Comparison of ENCODE assay signal across 28 cellular contexts in genomic region chr13:62702502-62702901, GRCh38.
DNase-seq lines count a peak whose midpoint lies in the region; ATAC-seq and TF ChIP-seq lines count a peak whose summit lies in the region.
"Had no signal": no experiment of that assay in that cellular context is flagged by ENCODE, and none has a peak within 500 bp of the region (broad histone marks: within the 10 kb centered on the region; RNA-seq: fewer than 3 reads in every experiment).

No MANE protein-coding gene starts in this region.

- H3K4me3 ChIP-seq in lower lobe of right lung: no peak overlapping the region
- H3K4me3 ChIP-seq: A549, coronary artery, HAP-1, K562, lung, thoracic aorta, vagina had no signal

- H3K36me3 Mint-ChIP-seq in natural killer cell (no peaks in the 10 kb centered on the region), CD14-positive monocyte (no peaks in the 10 kb centered on the region)
- H3K36me3 Mint-ChIP-seq: activated naive CD8-positive, alpha-beta T cell had no signal

- intact Hi-C loops in lower lobe of right lung (cut with DNase I) (no loop called here), natural killer cell (cut with micrococcal nuclease) (no loop called here), CD14-positive monocyte (cut with micrococcal nuclease) (no loop called here)

- H3K27ac Mint-ChIP-seq in natural killer cell: no peak overlapping the region
- H3K27ac Mint-ChIP-seq in CD14-positive monocyte: no peak overlapping the region
- H3K27ac Mint-ChIP-seq: activated naive CD8-positive, alpha-beta T cell; B cell; nephron had no signal

- H3K27me3 Mint-ChIP-seq in natural killer cell (ENCODE audit: low read depth in 2 of 2) (no peaks in the 10 kb centered on the region), CD14-positive monocyte (ENCODE audit: low read depth in 3 of 3) (peaks cover 0 to 1% (median 0%) of the 10 kb centered on the region in 3 donors)
- H3K27me3 Mint-ChIP-seq: activated naive CD8-positive, alpha-beta T cell; B cell had no signal

- H3K9me3 ChIP-seq in lower lobe of right lung: no peaks in the 10 kb centered on the region
- H3K9me3 ChIP-seq: A549, HAP-1, thoracic aorta, vagina had no signal

- DNase-seq in NCI-H82 (lab: John Stamatoyannopoulos, UW): peak; percentile 39
- DNase-seq in NCI-H82 treated with DMSO at 0.1 percent for 48 hours (lab: John Stamatoyannopoulos, UW; ENCODE audit: unreplicated experiment): no peak
- peak; percentile 84 for DNase-seq in NCI-H146 (lab: John Stamatoyannopoulos, UW)
- DNase-seq in NCI-H526 treated with DMSO at 0.1 percent for 48 hours (lab: John Stamatoyannopoulos, UW): peak; percentile 19
- DNase-seq in lower lobe of right lung: no peak
- DNase-seq in natural killer cell: no peak
- no peak for DNase-seq in AG08395 (ENCODE audit: low spot score)
- no peak for DNase-seq in CD14-positive monocyte (ENCODE audit: low spot score)
- DNase-seq: activated CD4-positive, alpha-beta T cell treated with anti-CD3 and anti-CD28 coated beads for 48 hours; activated CD8-positive, alpha-beta memory T cell treated with anti-CD3 and anti-CD28 coated beads for 24 hours; activated effector memory CD4-positive, alpha-beta T cell treated with Interleukin-2 at 50 U/mL for 16 hours; aorta; effector memory CD4-positive, alpha-beta T cell; head of caudate nucleus; NCI-H187; stimulated activated naive CD4-positive, alpha-beta T cell treated with Interleukin-2 at 50 U/mL for 16 hours; WERI-Rb-1 had no signal

- H3K36me3 ChIP-seq in lower lobe of right lung: no peaks in the 10 kb centered on the region
- H3K36me3 ChIP-seq: HAP-1, thoracic aorta, vagina, WERI-Rb-1 had no signal

- no peaks in the 10 kb centered on the region for H3K4me1 ChIP-seq in lower lobe of right lung
- H3K4me1 ChIP-seq: A549, HAP-1, vagina had no signal

- no peaks in the 10 kb centered on the region for H3K27me3 ChIP-seq in lower lobe of right lung (ENCODE audit: low read depth)
- H3K27me3 ChIP-seq: vagina had no signal

- ATAC-seq in lower lobe of right lung (no peak), natural killer cell (no peak)
- ATAC-seq: A549, K562 had no signal

- no peak overlapping the region for H3K4me3 Mint-ChIP-seq in natural killer cell
- no peak overlapping the region for H3K4me3 Mint-ChIP-seq in CD14-positive monocyte
- H3K4me3 Mint-ChIP-seq: activated naive CD8-positive, alpha-beta T cell; B cell; nephron had no signal

- H3K9me3 Mint-ChIP-seq in natural killer cell (peaks cover 6 to 9% of the 10 kb centered on the region in 2 donors), CD14-positive monocyte (peaks cover 0 to 3% (median 0%) of the 10 kb centered on the region in 7 donors)
- H3K9me3 Mint-ChIP-seq: nephron had no signal

- no peak overlapping the region for H3K27ac ChIP-seq in lower lobe of right lung
- H3K27ac ChIP-seq: A549, coronary artery, RWPE1, thoracic aorta, vagina, WERI-Rb-1 had no signal

- TF ChIP-seq CTCF in lower lobe of right lung (IDR thresholded peaks at IDR 0.05) (no peak), natural killer cell (IDR thresholded peaks at IDR 0.05) (no peak), CD14-positive monocyte (IDR thresholded peaks at IDR 0.05) (no peak)

- H3K4me1 Mint-ChIP-seq in natural killer cell (no peaks in the 10 kb centered on the region), CD14-positive monocyte (no peaks in the 10 kb centered on the region)
- H3K4me1 Mint-ChIP-seq: B cell, nephron had no signal

Comparison
In these comparisons a context has a peak if more than half of its experiments do, and no peak if none do; other contexts are left out.
1. DNase-seq: peak in NCI-H82 (single experiment), NCI-H146 (single experiment) and NCI-H526 treated with DMSO at 0.1 percent for 48 hours (single experiment); none in NCI-H82 treated with DMSO at 0.1 percent for 48 hours (single experiment), lower lobe of right lung (single experiment), natural killer cell (single experiment), AG08395 (single experiment) and CD14-positive monocyte (single experiment).